In the genomic region with DNA sequence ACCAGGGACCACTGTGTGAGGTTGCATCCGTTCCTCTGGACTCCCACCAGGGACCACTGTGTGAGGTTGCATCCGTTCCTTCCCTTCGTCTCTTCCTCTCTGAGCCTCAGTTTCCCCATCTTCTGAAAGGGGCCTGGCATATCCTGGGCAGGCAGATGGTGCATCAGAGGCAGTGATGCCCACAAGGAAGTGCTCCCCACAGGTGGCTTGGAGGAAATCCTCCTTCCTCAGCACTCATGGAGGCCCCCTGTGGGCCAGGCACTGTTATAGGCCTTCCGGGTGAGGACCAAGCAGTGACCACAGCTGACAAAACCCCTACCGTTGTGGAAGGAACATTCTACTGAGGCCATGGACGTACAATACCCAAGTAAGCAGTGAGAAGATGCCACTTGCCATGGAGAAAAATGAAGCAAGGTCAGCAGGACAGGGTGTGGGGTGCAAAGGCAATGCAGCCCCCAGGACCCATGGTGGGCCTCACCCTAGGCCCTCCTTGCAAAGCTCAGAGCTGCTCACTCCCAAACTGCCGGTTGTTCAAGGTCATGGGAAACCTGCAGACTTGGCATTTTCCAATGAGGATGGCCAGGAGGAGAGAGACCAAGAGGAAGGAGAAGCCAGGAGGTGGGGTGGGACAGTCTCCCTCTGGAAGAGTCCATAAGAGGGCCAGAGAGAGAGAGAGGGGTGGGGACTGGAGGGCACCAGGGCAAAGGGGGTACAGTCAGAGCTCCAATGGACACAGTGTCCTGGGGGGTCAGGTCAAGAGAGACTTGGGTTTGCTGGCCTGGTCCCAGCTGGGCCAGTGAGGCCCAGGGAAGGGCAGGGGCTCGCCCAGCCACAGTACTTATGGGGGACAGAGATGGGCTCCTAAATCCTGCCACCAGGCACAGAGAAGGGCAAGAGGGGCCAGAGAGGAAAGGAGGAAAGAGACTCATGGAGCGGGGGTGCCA, we compare ENCODE assay signal across 8 cellular contexts. TPM values are rescaled to one million over a fixed set of nuclear protein-coding genes. Genes with fewer than 3 reads are reported as not detected.
DNase-seq lines count a peak whose midpoint lies in the region; ATAC-seq and TF ChIP-seq lines count a peak whose summit lies in the region.

No MANE protein-coding gene starts in this region.

- CTCF ChIA-PET in activated naive CD4-positive, alpha-beta T cell treated with anti-CD3 and anti-CD28 coated beads, Interleukin-2, amount 10 ng/mL, durations not matched to agents 7 days and 5 days (lab: Charles Lee), result interaction anchor here (0.6 to 1.1 kb wide), 3 partner anchors 15 to 395 kb away, joined by 3 read pairs; no protein-coding TSS in a partner anchor
- CTCF ChIA-PET in WTC11 (lab: Charles Lee), result interaction anchor here (0.7 to 3.0 kb wide), 23 partner anchors 11 to 438 kb away, joined by 3 to 16 read pairs (median 4); no protein-coding TSS in a partner anchor

- H3K4me1 Mint-ChIP-seq in activated naive CD4-positive, alpha-beta T cell treated with anti-CD3 and anti-CD28 coated beads, Interleukin-2, amount 10 ng/mL, durations not matched to agents 7 days and 5 days, result peaks cover 26% of the 10 kb centered on the region
- H3K4me1 Mint-ChIP-seq in WTC11, result peaks cover 30% of the 10 kb centered on the region
- H3K4me1 Mint-ChIP-seq in glutamatergic neuron (ENCODE audit: low read depth, unreplicated experiment), result peaks cover 11% of the 10 kb centered on the region

- peak overlapping the region; percentile 33 for H3K4me3 Mint-ChIP-seq in activated naive CD4-positive, alpha-beta T cell treated with anti-CD3 and anti-CD28 coated beads, Interleukin-2, amount 10 ng/mL, durations not matched to agents 7 days and 5 days
- H3K4me3 Mint-ChIP-seq in WTC11 (peak overlapping the region; percentile 78), glutamatergic neuron (ENCODE audit: unreplicated experiment) (peak overlapping the region; percentile 80)

- peaks cover 7% of the 10 kb centered on the region for H3K9me3 Mint-ChIP-seq in activated naive CD4-positive, alpha-beta T cell treated with anti-CD3 and anti-CD28 coated beads, Interleukin-2, amount 10 ng/mL, durations not matched to agents 7 days and 5 days
- peaks cover 7% of the 10 kb centered on the region for H3K9me3 Mint-ChIP-seq in WTC11
- peaks cover 5% of the 10 kb centered on the region for H3K9me3 Mint-ChIP-seq in glutamatergic neuron (ENCODE audit: unreplicated experiment)

- no peaks in the 10 kb centered on the region for H3K36me3 Mint-ChIP-seq in activated naive CD4-positive, alpha-beta T cell treated with anti-CD3 and anti-CD28 coated beads, Interleukin-2, amount 10 ng/mL, durations not matched to agents 7 days and 5 days
- H3K36me3 Mint-ChIP-seq in WTC11 (peaks cover 6% of the 10 kb centered on the region), glutamatergic neuron (ENCODE audit: unreplicated experiment) (peaks cover 6% of the 10 kb centered on the region)

- peak overlapping the region; percentile 64 for H3K27ac Mint-ChIP-seq in activated naive CD4-positive, alpha-beta T cell treated with anti-CD3 and anti-CD28 coated beads, Interleukin-2, amount 10 ng/mL, durations not matched to agents 7 days and 5 days
- H3K27ac Mint-ChIP-seq in WTC11 (no peak overlapping the region), glutamatergic neuron (ENCODE audit: unreplicated experiment) (peak overlapping the region; percentile 59)

- ATAC-seq in WTC11, result peak; percentile 11; the same call in 1 of the 2 replicates

- no peak for DNase-seq in activated naive CD4-positive, alpha-beta T cell treated with anti-CD3 and anti-CD28 coated beads, Interleukin-2, amount 10 ng/mL, durations not matched to agents 7 days and 5 days
- DNase-seq in activated naive CD4-positive, alpha-beta T cell treated with Interleukin-2 at 50 U/mL for 16 hours, result no peak
- DNase-seq in WTC11 (ENCODE audit: low spot score) (no peak), glutamatergic neuron (no peak), renal cortical epithelial cell (ENCODE audit: low read depth) (peak; percentile 53), inferior parietal cortex (ENCODE audit: extremely low spot score) (no peak), OCI-M2 (lab: John Stamatoyannopoulos, UW; ENCODE audit: unreplicated experiment) (no peak)
- DNase-seq in activated CD4-positive, CD25-positive, alpha-beta regulatory T cell (lab: John Stamatoyannopoulos, UW), result no peak

- H3K27me3 Mint-ChIP-seq in activated naive CD4-positive, alpha-beta T cell treated with anti-CD3 and anti-CD28 coated beads, Interleukin-2, amount 10 ng/mL, durations not matched to agents 7 days and 5 days, result peaks cover 71% of the 10 kb centered on the region
- peaks cover 17% of the 10 kb centered on the region for H3K27me3 Mint-ChIP-seq in WTC11 (ENCODE audit: low read depth)
- peaks cover 11% of the 10 kb centered on the region for H3K27me3 Mint-ChIP-seq in glutamatergic neuron (ENCODE audit: unreplicated experiment)

- TF ChIP-seq CTCF in WTC11 (IDR thresholded peaks at IDR 0.05) (no peak), glutamatergic neuron (IDR thresholded peaks at IDR 0.05; ENCODE audit: partially characterized antibody, unreplicated experiment) (peak; percentile 25)

- POLR2A ChIA-PET in WTC11 (lab: Charles Lee), result interaction anchor here (3.0 kb wide), 1 partner anchor 27 kb away, joined by 12 read pairs; no protein-coding TSS in a partner anchor

TF ChIP-seq in WTC11, 78 proteins besides CTCF, POLR2A, EP300 and RAD21:
- 0 out of 2 replicates have a peak, but pooled peaks have one; percentile 21 for TF ChIP-seq FOXP1 (CRISPR knock-in tag; IDR thresholded peaks at IDR 0.05; ENCODE audit: borderline replicate concordance)
- TF ChIP-seq FOXK1 (CRISPR knock-in tag; IDR thresholded peaks at IDR 0.05), result 0 out of 2 replicates have a peak, but pooled peaks have one; percentile 24
- 0 out of 2 replicates have a peak, but pooled peaks have one; percentile 21 for TF ChIP-seq GABPB1 (CRISPR knock-in tag; IDR thresholded peaks at IDR 0.05)
- peak; percentile 78 for TF ChIP-seq ZNF263 (CRISPR knock-in tag; IDR thresholded peaks at IDR 0.05; ENCODE audit: low read depth)
- no peak for TF ChIP-seq PRRX2 (CRISPR knock-in tag; IDR thresholded peaks at IDR 0.05)
TF ChIP-seq in WTC11: peak in this region for 4.

RNA-seq across cellular contexts. Expression of gene C9orf50, which starts 51.1 kb away (rescaled TPM):
- 0.11 TPM in 1 of 3 replicates, not detected in the others for total RNA-seq in WTC11 (2021)
- 0.56 TPM for total RNA-seq in glutamatergic neuron (ENCODE audit: unreplicated experiment)
- total RNA-seq in renal cortical epithelial cell, result 0.05 TPM in 1 of 2 replicates, not detected in the other

RNA-seq across cellular contexts. Expression of gene NTMT1, which starts 56.2 kb away (rescaled TPM):
- total RNA-seq in WTC11 (2021), result 55.4 to 71.1 TPM (median 58.1 TPM) in 3 replicates
- 62.6 TPM for total RNA-seq in glutamatergic neuron (ENCODE audit: unreplicated experiment)
- total RNA-seq in renal cortical epithelial cell, result 22.2 and 38.2 TPM in 2 replicates
